In the genomic region with DNA sequence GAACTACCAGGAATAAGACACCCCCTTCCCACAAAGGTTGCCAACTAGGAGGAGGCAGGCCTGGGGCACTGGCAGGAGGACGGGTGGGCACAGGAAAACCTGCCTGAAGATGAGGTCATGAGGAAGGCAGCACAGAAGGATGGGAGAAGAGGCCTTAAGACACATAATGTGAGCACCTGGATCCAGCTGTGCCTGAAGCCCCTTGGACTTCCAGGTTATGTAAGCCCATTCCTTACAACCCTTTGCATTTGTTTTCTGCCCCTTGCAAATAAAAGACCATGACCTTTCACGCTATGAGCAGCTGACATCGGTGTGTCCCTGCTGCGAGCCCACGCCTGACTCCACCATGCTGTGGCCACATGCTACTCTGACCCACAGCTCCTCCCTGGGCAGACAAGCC, we compare ENCODE assay signal across 19 cellular contexts. TPM values are rescaled to one million over a fixed set of nuclear protein-coding genes. Genes with fewer than 3 reads are reported as not detected.
DNase-seq lines count a peak whose midpoint lies in the region; ATAC-seq, FAIRE-seq and TF ChIP-seq lines count a peak whose summit lies in the region.
"Had no signal": no experiment of that assay in that cellular context is flagged by ENCODE, and none has a peak within 500 bp of the region (broad histone marks: within the 10 kb centered on the region; RNA-seq: fewer than 3 reads in every experiment).

No MANE protein-coding gene starts in this region.

- no peak overlapping the region for H3K56ac ChIP-seq in H9 (ENCODE audit: insufficient read length, low read depth, low read length)

- no peak overlapping the region for H2BK20ac ChIP-seq in H9 (ENCODE audit: low read depth, low read length, poor library complexity, severe bottlenecking)

- H2BK15ac ChIP-seq in H9 (ENCODE audit: low read depth, low read length) = no peak overlapping the region

- H3K14ac ChIP-seq in H9 (ENCODE audit: insufficient read depth, low read length) = no peak overlapping the region

- H4K20me1 ChIP-seq in H9 (ENCODE audit: control insufficient read depth, insufficient read depth, insufficient read length) = peaks cover 6% of the 10 kb centered on the region

- no peak overlapping the region for H2BK12ac ChIP-seq in H9 (ENCODE audit: insufficient read length, low read depth, low read length)

- TF ChIP-seq CTCF in H9 (conservative IDR thresholded peaks at IDR 0.05) (no peak), brain (conservative IDR thresholded peaks at IDR 0.05) (no peak), neural crest cell (conservative IDR thresholded peaks at IDR 0.05) (no peak)

- H3K79me1 ChIP-seq in H9 (ENCODE audit: insufficient read depth, low read depth, low read length, poor library complexity, severe bottlenecking) = no peaks in the 10 kb centered on the region

- H3K4me1 Mint-ChIP-seq in H9 = peaks cover 18 to 41% of the 10 kb centered on the region in 2 experiments
- peaks cover 64% of the 10 kb centered on the region for H3K4me1 Mint-ChIP-seq in brain
- peaks cover 33% of the 10 kb centered on the region for H3K4me1 Mint-ChIP-seq in neural crest cell

- H3K9ac ChIP-seq in H9 (ENCODE audit: extremely low read depth, insufficient read length, low read length) = no peak overlapping the region

- no peak overlapping the region for H2BK120ac ChIP-seq in H9 (ENCODE audit: low read depth, low read length, poor library complexity, severe bottlenecking)

- H3K36me3 Mint-ChIP-seq in H9 (ENCODE audit: insufficient read depth in 1 of 3, low read depth in 3 of 3) (peaks cover 0 to 10% (median 1%) of the 10 kb centered on the region in 3 experiments; a peak in 3 of 7 replicates), brain (no peaks in the 10 kb centered on the region), neural crest cell (ENCODE audit: low read depth) (no peaks in the 10 kb centered on the region)

- no peak for DNase-seq in H9
- no peak for DNase-seq in neural crest cell (ENCODE audit: low read depth, low spot score)
- DNase-seq in urothelium cell line (ENCODE audit: low spot score) = no peak
- DNase-seq in GOT3 (lab: John Stamatoyannopoulos, UW) = no peak
- DNase-seq in NCI-H446 (lab: John Stamatoyannopoulos, UW) = no peak
- DNase-seq: BE2C; CD4-positive, alpha-beta T cell; DMS153; DMS79; GDM1; KBM-7 had no signal

- H3K4me3 Mint-ChIP-seq in H9 (no peak overlapping the region), brain (no peak overlapping the region), neural crest cell (no peak overlapping the region)
- H3K4me3 Mint-ChIP-seq: CD4-positive, alpha-beta T cell; GM23338; IgD-negative memory B cell had no signal

- H3K4me1 ChIP-seq in H9 (ENCODE audit: insufficient read depth, low read length) = peaks cover 2% of the 10 kb centered on the region; the same call in 1 of the 2 replicates
- H3K4me1 ChIP-seq: HAP-1 had no signal

- WGBS in H9 (ENCODE audit: extremely low coverage, insufficient read length, low lambda C conversion rate) = no CpG with 5 or more reads among the region's 5 CpGs

- no peak overlapping the region for H3K4ac ChIP-seq in H9 (ENCODE audit: low read depth, low read length)

- no peak overlapping the region for H4K91ac ChIP-seq in H9 (ENCODE audit: insufficient read length, low read depth, low read length)

- H3K9me3 Mint-ChIP-seq in H9 (no peaks in the 10 kb centered on the region; a peak in 1 of 5 replicates), brain (no peaks in the 10 kb centered on the region), neural crest cell (no peaks in the 10 kb centered on the region)
- H3K9me3 Mint-ChIP-seq: CD4-positive, alpha-beta T cell; GM23338; IgD-negative memory B cell had no signal

- H3K79me2 ChIP-seq in H9 (ENCODE audit: insufficient read depth, low read length) = no peaks in the 10 kb centered on the region; the same call in 1 of the 2 replicates

- no peak overlapping the region for H4K8ac ChIP-seq in H9 (replicated peaks; ENCODE audit: insufficient read length, low read depth, low read length)

- no peak overlapping the region for H3K18ac ChIP-seq in H9 (ENCODE audit: insufficient read length, low read depth, low read length)

- no peak overlapping the region for H3K27ac ChIP-seq in H9 (ENCODE audit: insufficient read length, low read depth, low read length)
- H3K27ac ChIP-seq: C4-2B had no signal

- H3K27ac Mint-ChIP-seq in H9 = peak overlapping the region in 2 of 3 experiments; percentile 28 to 92; a peak in 3 of 7 replicates
- peak overlapping the region in 3 of 5 experiments; percentile 56 to 100 (median 81) for H3K27ac Mint-ChIP-seq in brain
- peak overlapping the region; percentile 71 for H3K27ac Mint-ChIP-seq in neural crest cell (ENCODE audit: unreplicated experiment)
- H3K27ac Mint-ChIP-seq: CD4-positive, alpha-beta T cell; GM23338; IgD-negative memory B cell had no signal

- no peaks in the 10 kb centered on the region for H3K27me3 ChIP-seq in H9 (ENCODE audit: insufficient read depth, low read length)
- H3K27me3 ChIP-seq: BE2C had no signal

- no peak overlapping the region for H3K23ac ChIP-seq in H9 (ENCODE audit: insufficient read length, low read depth, low read length)

- H3K23me2 ChIP-seq in H9 (ENCODE audit: insufficient read length, low read depth, low read length, poor library complexity, severe bottlenecking) = no peaks in the 10 kb centered on the region

- no peak for ATAC-seq in HG03097 (IDR thresholded peaks at IDR 0.05; ENCODE audit: low FRiP score, unreplicated experiment)

- no peak overlapping the region for H4K5ac ChIP-seq in H9 (ENCODE audit: insufficient read length, low read depth, low read length)

- no peaks in the 10 kb centered on the region for H3K27me3 Mint-ChIP-seq in H9 (ENCODE audit: low read depth)
- no peaks in the 10 kb centered on the region for H3K27me3 Mint-ChIP-seq in brain
- H3K27me3 Mint-ChIP-seq in neural crest cell (ENCODE audit: low read depth) = no peaks in the 10 kb centered on the region

- H3K4me2 ChIP-seq in H9 (ENCODE audit: insufficient read depth, insufficient read length, low read length) = no peak overlapping the region
- H3K4me2 ChIP-seq: GM23338 had no signal

- no peaks in the 10 kb centered on the region for H3K9me3 ChIP-seq in H9 (ENCODE audit: control insufficient read depth, low read depth, low read length)
- H3K9me3 ChIP-seq: BE2C, HAP-1 had no signal

- no peak overlapping the region for H2BK5ac ChIP-seq in H9 (ENCODE audit: insufficient read length, low read length)

- H3T11ph ChIP-seq in H9 (ENCODE audit: low read length) = no peak overlapping the region

- H2AFZ ChIP-seq in H9 (ENCODE audit: low read length) = no peak overlapping the region
- H2AFZ ChIP-seq: GM23338 had no signal

- peak; percentile 27 for FAIRE-seq in urothelium cell line (lab: Jason Lieb, UNC)
- FAIRE-seq: GM12892, GM18507 had no signal

- no peak overlapping the region for H2AK5ac ChIP-seq in H9 (ENCODE audit: insufficient read length, low read length)

RNA-seq across cellular contexts. Expression of a gene that starts 23.4 kb away (rescaled TPM):
- 69.2 and 71.5 TPM in 2 replicates for total RNA-seq in H9 (2021)
- 100 TPM for polyA plus RNA-seq in brain (ENCODE audit: insufficient read depth, low read depth, low replicate concordance)
- 143 and 157 TPM in 2 replicates for total RNA-seq in neural crest cell
- total RNA-seq: CD4-positive, alpha-beta T cell had no signal

RNA-seq across cellular contexts. Expression of a gene that starts 49.9 kb away (rescaled TPM):
- total RNA-seq in H9 (2021) (25.8 and 27.4 TPM in 2 replicates), neural crest cell (4.5 and 4.6 TPM in 2 replicates)
- polyA plus RNA-seq in brain (ENCODE audit: insufficient read depth, low read depth, low replicate concordance) = 1,308 TPM
- polyA plus RNA-seq: IgD-negative memory B cell had no signal
